Comparison of ENCODE assay signal across 31 cellular contexts in genomic region chr1:228885845-228886244, GRCh38.
"Had no signal": no experiment of that assay in that cellular context is flagged by ENCODE, and none has a peak within 500 bp of the region (broad histone marks: within the 10 kb centered on the region; RNA-seq: fewer than 3 reads in every experiment).

No MANE protein-coding gene starts in this region.

- H3K9ac ChIP-seq: SK-N-SH had no signal

- H3K36me3 ChIP-seq: brain microvascular endothelial cell, MG63, SJSA1 had no signal

- ATAC-seq: activated CD4-positive, alpha-beta T cell treated with anti-CD3 and anti-CD28 coated beads for 36 hours; activated CD4-positive, CD25-positive, alpha-beta regulatory T cell treated with anti-CD3 and anti-CD28 coated beads, Interleukin-2, amount 50 U/mL, for 24 hours; activated CD8-positive, alpha-beta T cell treated with anti-CD3 and anti-CD28 coated beads, Interleukin-2, amount 10 ng/mL, durations not matched to agents 7 days and 5 days; activated naive CD4-positive, alpha-beta T cell treated with anti-CD3 and anti-CD28 coated beads, Interleukin-2, amount 50 U/mL, for 72 hours; Panc1; WTC11 had no signal

- H3K9me3 ChIP-seq: MG63, SJSA1, SK-N-SH had no signal

- H3K36me3 Mint-ChIP-seq: activated naive CD4-positive, alpha-beta T cell treated with anti-CD3 and anti-CD28 coated beads, Interleukin-2, amount 50 U/mL, for 72 hours had no signal

- H3K4me2 ChIP-seq: SK-N-SH had no signal

- H3K27me3 Mint-ChIP-seq: activated CD4-positive, alpha-beta T cell treated with anti-CD3 and anti-CD28 coated beads for 36 hours; activated CD4-positive, alpha-beta T cell treated with anti-CD3 and anti-CD28 coated beads, Interleukin-2, amount 10 ng/mL, durations not matched to agents 7 days and 5 days had no signal

- H3K27ac Mint-ChIP-seq: activated CD4-positive, alpha-beta T cell treated with anti-CD3 and anti-CD28 coated beads for 36 hours; activated CD4-positive, alpha-beta T cell treated with anti-CD3 and anti-CD28 coated beads, Interleukin-2, amount 10 ng/mL, durations not matched to agents 7 days and 5 days; activated CD8-positive, alpha-beta T cell treated with anti-CD3 and anti-CD28 coated beads, Interleukin-2, amount 10 ng/mL, durations not matched to agents 7 days and 5 days; activated naive CD4-positive, alpha-beta T cell treated with anti-CD3 and anti-CD28 coated beads, Interleukin-2, amount 50 U/mL, for 72 hours; T-helper 1 cell treated with Interleukin-12 subunit alpha and Interleukin-12 subunit beta and Interleukin-4 antibody, amounts not matched to agents 30 μg/mL and 1 μg/mL, for 36 hours; T-helper 2 cell treated with Interferon-gamma antibody and Interleukin-4, amounts not matched to agents 5 μg/mL and 100 μg/mL, for 36 hours; WTC11 had no signal

- H3K4me3 ChIP-seq: MG63, SJSA1 had no signal

- DNase-seq: activated CD4-positive, alpha-beta T cell treated with anti-CD3 and anti-CD28 coated beads for 36 hours; activated CD4-positive, alpha-beta T cell treated with anti-CD3 and anti-CD28 coated beads, Interleukin-2, amount 10 ng/mL, durations not matched to agents 7 days and 5 days; activated CD4-positive, alpha-beta T cell treated with anti-CD3 and anti-CD28 coated beads, Interleukin-2, amount 50 U/mL, for 48 hours; activated CD8-positive, alpha-beta memory T cell treated with anti-CD3 and anti-CD28 coated beads, Interleukin-2, amount 50 U/mL, for 4 hours; activated CD8-positive, alpha-beta T cell treated with anti-CD3 and anti-CD28 coated beads, Interleukin-2, amount 10 ng/mL, durations not matched to agents 7 days and 5 days; activated effector memory CD4-positive, alpha-beta T cell treated with anti-CD3 and anti-CD28 coated beads, Interleukin-2, amount 50 U/mL, for 16 hours; activated naive CD4-positive, alpha-beta T cell; activated T-cell treated with anti-CD3 and anti-CD28 coated beads, Interleukin-2, amount 50 U/mL, for 48 hours; amniotic stem cell; aorta; brain microvascular endothelial cell; Kasumi-1; KG1; MG63; NCI-H1048; NCI-H1105 treated with DMSO at 0.1 percent for 48 hours; NCI-H1436; NCI-H1694; NCI-H1930; NCI-H2081 treated with DMSO at 0.1 percent for 48 hours; NCI-H345; NCI-H524 treated with DMSO at 0.1 percent for 48 hours; SHP77; SK-N-SH had no signal

- H3K27me3 ChIP-seq: SJSA1 had no signal

- H3K4me3 Mint-ChIP-seq: activated CD4-positive, alpha-beta T cell treated with anti-CD3 and anti-CD28 coated beads for 36 hours; activated CD4-positive, alpha-beta T cell treated with anti-CD3 and anti-CD28 coated beads, Interleukin-2, amount 10 ng/mL, durations not matched to agents 7 days and 5 days; activated CD8-positive, alpha-beta T cell treated with anti-CD3 and anti-CD28 coated beads, Interleukin-2, amount 10 ng/mL, durations not matched to agents 7 days and 5 days; T-helper 1 cell treated with Interleukin-12 subunit alpha and Interleukin-12 subunit beta and Interleukin-4 antibody, amounts not matched to agents 30 μg/mL and 1 μg/mL, for 36 hours; T-helper 2 cell treated with Interferon-gamma antibody and Interleukin-4, amounts not matched to agents 5 μg/mL and 100 μg/mL, for 36 hours; WTC11 had no signal

- H3K27ac ChIP-seq: brain microvascular endothelial cell had no signal
